In the genomic region with DNA sequence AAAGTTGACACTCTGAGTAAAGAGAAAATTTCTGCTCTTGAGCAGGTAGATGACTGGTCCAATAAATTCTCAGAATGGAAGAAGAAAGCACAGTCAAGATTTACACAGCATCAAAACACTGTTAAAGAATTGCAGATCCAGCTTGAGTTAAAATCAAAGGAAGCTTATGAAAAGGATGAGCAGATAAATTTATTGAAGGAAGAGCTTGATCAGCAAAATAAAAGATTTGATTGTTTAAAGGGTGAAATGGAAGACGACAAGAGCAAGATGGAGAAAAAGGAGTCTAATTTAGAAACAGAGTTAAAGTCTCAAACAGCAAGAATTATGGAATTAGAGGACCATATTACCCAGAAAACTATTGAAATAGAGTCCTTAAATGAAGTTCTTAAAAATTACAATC, we compare ENCODE assay signal across 16 cellular contexts.
"Had no signal": no experiment of that assay in that cellular context is flagged by ENCODE, and none has a peak within 500 bp of the region (broad histone marks: within the 10 kb centered on the region; RNA-seq: fewer than 3 reads in every experiment).

No MANE protein-coding gene starts in this region.

- H3K9me3 Mint-ChIP-seq: activated CD4-positive, alpha-beta memory T cell treated with anti-CD3 and anti-CD28 coated beads, Interleukin-2, amount 10 ng/mL, durations not matched to agents 7 days and 5 days; activated naive CD8-positive, alpha-beta T cell treated with anti-CD3 and anti-CD28 coated beads for 36 hours; activated T-cell treated with anti-CD3 and anti-CD28 coated beads, Interleukin-2, amount 50 U/mL, for 4 hours; stimulated activated naive CD8-positive, alpha-beta T cell treated with anti-CD3 and anti-CD28 coated beads, Interleukin-15, amount 100 ng/mL, for 72 hours had no signal

- ATAC-seq: activated CD4-positive, alpha-beta T cell treated with anti-CD3 and anti-CD28 coated beads for 36 hours; activated T-cell treated with anti-CD3 and anti-CD28 coated beads, Interleukin-2, amount 50 U/mL, for 4 hours; gastroesophageal sphincter; heart right ventricle; stimulated activated naive CD8-positive, alpha-beta T cell treated with anti-CD3 and anti-CD28 coated beads, Interleukin-15, amount 100 ng/mL, for 72 hours; upper lobe of right lung had no signal

- H3K27me3 Mint-ChIP-seq: activated CD4-positive, alpha-beta memory T cell treated with anti-CD3 and anti-CD28 coated beads, Interleukin-2, amount 10 ng/mL, durations not matched to agents 7 days and 5 days; activated CD4-positive, alpha-beta T cell treated with anti-CD3 and anti-CD28 coated beads for 36 hours; activated naive CD8-positive, alpha-beta T cell treated with anti-CD3 and anti-CD28 coated beads for 36 hours; stimulated activated naive CD8-positive, alpha-beta T cell treated with anti-CD3 and anti-CD28 coated beads, Interleukin-15, amount 100 ng/mL, for 72 hours had no signal

- DNase-seq: activated CD4-positive, alpha-beta memory T cell treated with anti-CD3 and anti-CD28 coated beads, Interleukin-2, amount 10 ng/mL, durations not matched to agents 7 days and 5 days; activated CD4-positive, alpha-beta T cell treated with anti-CD3 and anti-CD28 coated beads for 36 hours; activated gamma-delta T cell; activated naive CD8-positive, alpha-beta T cell treated with anti-CD3 and anti-CD28 coated beads for 36 hours; activated T-cell treated with anti-CD3 and anti-CD28 coated beads, Interleukin-2, amount 50 U/mL, for 4 hours; aorta; heart right ventricle; mammary epithelial cell; stimulated activated CD4-positive, alpha-beta T cell treated with anti-CD3 and anti-CD28 coated beads, Interleukin-4, amount 100 ng/mL, for 4 hours; stimulated activated CD8-positive, alpha-beta memory T cell treated with anti-CD3 and anti-CD28 coated beads, Interleukin-4, amount 100 ng/mL, for 48 hours; stimulated activated naive CD8-positive, alpha-beta T cell treated with anti-CD3 and anti-CD28 coated beads, Interleukin-15, amount 100 ng/mL, for 72 hours; upper lobe of right lung; WERI-Rb-1 had no signal

- H3K9me3 ChIP-seq: breast epithelium, gastroesophageal sphincter, heart right ventricle, thoracic aorta, upper lobe of right lung had no signal

- H3K4me3 Mint-ChIP-seq: activated CD4-positive, alpha-beta memory T cell treated with anti-CD3 and anti-CD28 coated beads, Interleukin-2, amount 10 ng/mL, durations not matched to agents 7 days and 5 days; activated CD4-positive, alpha-beta T cell treated with anti-CD3 and anti-CD28 coated beads for 36 hours; activated naive CD8-positive, alpha-beta T cell treated with anti-CD3 and anti-CD28 coated beads for 36 hours; activated T-cell treated with anti-CD3 and anti-CD28 coated beads, Interleukin-2, amount 50 U/mL, for 4 hours; stimulated activated naive CD8-positive, alpha-beta T cell treated with anti-CD3 and anti-CD28 coated beads, Interleukin-15, amount 100 ng/mL, for 72 hours had no signal

- H3K27ac ChIP-seq: breast epithelium, upper lobe of right lung, WERI-Rb-1 had no signal

- H3K4me1 ChIP-seq: breast epithelium, upper lobe of right lung had no signal

- H3K36me3 ChIP-seq: breast epithelium had no signal

- H3K27ac Mint-ChIP-seq: activated CD4-positive, alpha-beta memory T cell treated with anti-CD3 and anti-CD28 coated beads, Interleukin-2, amount 10 ng/mL, durations not matched to agents 7 days and 5 days; activated CD4-positive, alpha-beta T cell treated with anti-CD3 and anti-CD28 coated beads for 36 hours had no signal

- H3K27me3 ChIP-seq: breast epithelium, gastroesophageal sphincter, heart right ventricle, upper lobe of right lung had no signal

- H3K4me3 ChIP-seq: breast epithelium, gastroesophageal sphincter, heart right ventricle, thoracic aorta, upper lobe of right lung had no signal
